In genomic region chr5:180116077-180116375, GRCh38 we compare ENCODE assay signal across 17 cellular contexts.
"Had no signal": no experiment of that assay in that cellular context is flagged by ENCODE, and none has a peak within 500 bp of the region (broad histone marks: within the 10 kb centered on the region; RNA-seq: fewer than 3 reads in every experiment).

No MANE protein-coding gene starts in this region.

- H3K36me3 ChIP-seq: thyroid gland had no signal

- H3K4me3 ChIP-seq: dorsolateral prefrontal cortex, thyroid gland had no signal

- H3K27me3 ChIP-seq: thyroid gland had no signal

- ATAC-seq: naive thymus-derived CD8-positive, alpha-beta T cell had no signal

- H3K9me3 ChIP-seq: thyroid gland had no signal

- DNase-seq: activated B cell treated with CpG ODN at 0.5 μM for 24 hours; activated CD4-positive, alpha-beta memory T cell treated with anti-CD3 and anti-CD28 coated beads for 36 hours; activated CD4-positive, alpha-beta T cell treated with anti-CD3 and anti-CD28 coated beads for 4 hours; activated gamma-delta T cell treated with Interleukin-2 at 50 U/mL for 16 hours; activated naive CD8-positive, alpha-beta T cell treated with anti-CD3 and anti-CD28 coated beads, Interleukin-2, amount 10 ng/mL, durations not matched to agents 7 days and 5 days; activated T-cell treated with anti-CD3 and anti-CD28 coated beads for 4 hours; amygdala; erythroblast; hypothalamus; mesenchymal stem cell; naive thymus-derived CD8-positive, alpha-beta T cell; stimulated activated CD4-positive, alpha-beta T cell treated with anti-CD3 and anti-CD28 coated beads, Interleukin-12 subunit alpha, Interleukin-12 subunit beta, amount 100 ng/mL, for 4 hours; stimulated activated CD4-positive, alpha-beta T cell treated with anti-CD3 and anti-CD28 coated beads, Interleukin-1b, Interleukin-23, amount 100 ng/mL, for 48 hours; stimulated activated CD8-positive, alpha-beta memory T cell treated with anti-CD3 and anti-CD28 coated beads, Interleukin-4, amount 100 ng/mL, for 48 hours; stimulated activated naive CD4-positive, alpha-beta T cell; thyroid gland had no signal

- H3K27ac ChIP-seq: thyroid gland had no signal
